ENCODE assay signal across 9 cellular contexts in the genomic region with DNA sequence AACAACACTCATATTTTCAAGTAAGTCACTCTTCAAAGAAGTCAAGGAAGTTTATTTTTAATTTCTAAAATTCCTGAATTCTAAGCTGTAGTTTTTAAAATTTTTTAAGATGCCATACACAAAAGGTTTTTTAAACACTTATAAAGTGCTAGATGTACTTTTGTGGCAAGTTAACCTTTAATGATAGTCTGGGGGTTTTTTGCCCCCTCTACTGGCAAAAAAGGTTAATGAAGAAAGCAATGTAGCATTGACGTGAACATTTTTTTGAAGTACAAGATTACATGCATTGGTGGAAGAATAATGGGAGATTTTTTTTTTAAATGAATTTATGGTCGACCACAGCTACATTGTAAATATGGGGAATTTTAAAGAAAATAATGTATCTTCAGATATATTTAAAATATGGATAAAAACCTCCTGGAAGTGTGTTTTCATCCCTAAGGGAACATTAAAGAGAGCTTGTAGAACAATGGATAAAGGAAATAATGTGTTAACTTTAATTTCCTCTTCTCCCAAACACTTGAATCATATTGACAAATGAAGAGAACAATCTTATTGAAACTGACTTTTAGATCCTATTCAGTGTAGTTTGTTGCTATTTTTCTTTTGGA.
DNase-seq lines count a peak whose midpoint lies in the region; ATAC-seq and TF ChIP-seq lines count a peak whose summit lies in the region.
"Had no signal": no experiment of that assay in that cellular context is flagged by ENCODE, and none has a peak within 500 bp of the region (broad histone marks: within the 10 kb centered on the region; RNA-seq: fewer than 3 reads in every experiment).

No MANE protein-coding gene starts in this region.

- H3K4me3 ChIP-seq in NT2/D1 (ENCODE audit: insufficient read length, low read depth), result no peak overlapping the region

- ATAC-seq in GM21619 (IDR thresholded peaks at IDR 0.05; ENCODE audit: unreplicated experiment), result peak; percentile 42
- peak; percentile 29 for ATAC-seq in effector memory CD8-positive, alpha-beta T cell (replicated peaks)
- ATAC-seq in GM21825 (IDR thresholded peaks at IDR 0.05; ENCODE audit: unreplicated experiment), result no peak

- DNase-seq in DMS53 (lab: John Stamatoyannopoulos, UW) (peak; percentile 69), NT2/D1 (ENCODE audit: low read depth, low spot score) (peak; percentile 15), HuH-7.5 (ENCODE audit: low spot score) (no peak)
- DNase-seq in effector memory CD8-positive, alpha-beta T cell, result peak in 1 of 3 experiments; percentile 14
- DNase-seq in stimulated activated CD4-positive, alpha-beta T cell treated with anti-CD3 and anti-CD28 coated beads, Interleukin-2, amount 100 ng/mL, for 48 hours, result no peak

- no peaks in the 10 kb centered on the region for H3K27me3 ChIP-seq in NT2/D1 (ENCODE audit: insufficient read depth, insufficient read length)

- peaks cover 50% of the 10 kb centered on the region for H3K36me3 ChIP-seq in NT2/D1 (ENCODE audit: insufficient read depth, insufficient read length, low read length)

- H3K4me1 ChIP-seq in NT2/D1 (ENCODE audit: insufficient read depth, insufficient read length), result no peaks in the 10 kb centered on the region

- H3K36me3 Mint-ChIP-seq in effector memory CD8-positive, alpha-beta T cell (ENCODE audit: insufficient read depth), result peaks cover 42% of the 10 kb centered on the region
- H3K36me3 Mint-ChIP-seq in nephron (ENCODE audit: low read depth), result peaks cover 76% of the 10 kb centered on the region

- no peak overlapping the region for H3K9ac ChIP-seq in NT2/D1 (ENCODE audit: insufficient read length, low read depth)

- H3K27me3 Mint-ChIP-seq in effector memory CD8-positive, alpha-beta T cell, result no peaks in the 10 kb centered on the region
- no peaks in the 10 kb centered on the region for H3K27me3 Mint-ChIP-seq in nephron (ENCODE audit: low read depth)
- H3K27me3 Mint-ChIP-seq: T-cell had no signal

- H3K4me3 Mint-ChIP-seq in effector memory CD8-positive, alpha-beta T cell, result no peak overlapping the region
- H3K4me3 Mint-ChIP-seq in nephron, result peak overlapping the region in 1 of 3 experiments; percentile 20
- H3K4me3 Mint-ChIP-seq: T-cell had no signal

- no peaks in the 10 kb centered on the region for H3K9me3 ChIP-seq in NT2/D1 (ENCODE audit: insufficient read depth, low read length)

- peaks cover 6 to 7% of the 10 kb centered on the region in 2 donors for H3K4me1 Mint-ChIP-seq in effector memory CD8-positive, alpha-beta T cell (ENCODE audit: low read depth in 2 of 2)
- peaks cover 26% of the 10 kb centered on the region for H3K4me1 Mint-ChIP-seq in nephron

- TF ChIP-seq CTCF in nephron (IDR thresholded peaks at IDR 0.05; ENCODE audit: unreplicated experiment in 3 of 3), result peak; percentile 62 to 78 (median 64)

- H3K27ac Mint-ChIP-seq in effector memory CD8-positive, alpha-beta T cell, result no peak overlapping the region
- peak overlapping the region; percentile 3 to 30 (median 16) for H3K27ac Mint-ChIP-seq in nephron
- H3K27ac Mint-ChIP-seq: T-cell had no signal

- no peaks in the 10 kb centered on the region for H3K9me3 Mint-ChIP-seq in effector memory CD8-positive, alpha-beta T cell
- H3K9me3 Mint-ChIP-seq in nephron, result no peaks in the 10 kb centered on the region
- H3K9me3 Mint-ChIP-seq: T-cell had no signal

Comparison
In these comparisons a context has a peak if more than half of its experiments do, and no peak if none do; other contexts are left out.
1. DNase-seq: peak in DMS53 (single experiment) and NT2/D1 (single experiment); none in HuH-7.5 (single experiment) and stimulated activated CD4-positive, alpha-beta T cell treated with anti-CD3 and anti-CD28 coated beads, Interleukin-2, amount 100 ng/mL, for 48 hours (0 of 2).
2. H3K27ac Mint-ChIP-seq: peak in nephron (3 of 3); none in effector memory CD8-positive, alpha-beta T cell (0 of 2).